In genomic region chr18:13558132-13558531, GRCh38 we compare ENCODE assay signal across 8 cellular contexts.
DNase-seq lines count a peak whose midpoint lies in the region; ATAC-seq and TF ChIP-seq lines count a peak whose summit lies in the region.

No MANE protein-coding gene starts in this region.

- no peak overlapping the region for H3K4me3 Mint-ChIP-seq in type B pancreatic cell

- TF ChIP-seq CTCF in left lung (IDR thresholded peaks at IDR 0.05) (peak; percentile 44 to 66), type B pancreatic cell (conservative IDR thresholded peaks at IDR 0.05) (peak; percentile 77)

- peak; percentile 72 for DNase-seq in COR-L47 (lab: John Stamatoyannopoulos, UW)
- DNase-seq in HuH-7.5 (ENCODE audit: low spot score): peak; percentile 74
- peak; percentile 4 to 31 for DNase-seq in SJSA1 (ENCODE audit: low read depth in 1 of 2, low spot score in 2 of 2)
- DNase-seq in cerebellar cortex (ENCODE audit: low spot score): peak; percentile 37
- DNase-seq in left lung: no peak
- DNase-seq in type B pancreatic cell (ENCODE audit: extremely low spot score, unreplicated experiment): no peak

- no peak overlapping the region for H3K4me3 ChIP-seq in SJSA1
- H3K4me3 ChIP-seq in left lung: no peak overlapping the region

- H3K36me3 Mint-ChIP-seq in type B pancreatic cell: no peaks in the 10 kb centered on the region

- H3K9me3 ChIP-seq in SJSA1 (replicated peaks) (no peaks in the 10 kb centered on the region), left lung (no peaks in the 10 kb centered on the region)

- no peak overlapping the region for H3K27ac ChIP-seq in SJSA1
- H3K27ac ChIP-seq in left lung: no peak overlapping the region

- H3K27me3 ChIP-seq in SJSA1 (replicated peaks): no peaks in the 10 kb centered on the region
- H3K27me3 ChIP-seq in left lung: no peaks in the 10 kb centered on the region

- H3K4me1 ChIP-seq in SJSA1 (replicated peaks) (no peaks in the 10 kb centered on the region), left lung (peaks cover 0 to 10% of the 10 kb centered on the region in 2 donors)

- peak; percentile 51 for ATAC-seq in GM19438 (IDR thresholded peaks at IDR 0.05; ENCODE audit: low read depth, unreplicated experiment)
- peak; percentile 81 for ATAC-seq in left lung
- no peak for ATAC-seq in GM21717 (IDR thresholded peaks at IDR 0.05; ENCODE audit: unreplicated experiment)

- H3K4me1 Mint-ChIP-seq in type B pancreatic cell (ENCODE audit: unreplicated experiment): peaks cover 4% of the 10 kb centered on the region

- intact Hi-C loops in left lung (cut with DNase I): loop anchor here in 1 of 2 donors (10.0 kb wide), 1 partner anchor 67 kb away; no protein-coding TSS in a partner anchor

- H3K36me3 ChIP-seq in SJSA1 (no peaks in the 10 kb centered on the region), left lung (no peaks in the 10 kb centered on the region)

- peaks cover 22% of the 10 kb centered on the region for H3K27me3 Mint-ChIP-seq in type B pancreatic cell

- H3K27ac Mint-ChIP-seq in type B pancreatic cell: no peak overlapping the region

- H3K9me3 Mint-ChIP-seq in type B pancreatic cell: no peaks in the 10 kb centered on the region

Comparison
In these comparisons a context has a peak if more than half of its experiments do, and no peak if none do; other contexts are left out.
1. DNase-seq: peak in COR-L47 (single experiment), HuH-7.5 (single experiment), SJSA1 (2 of 2) and cerebellar cortex (single experiment); none in left lung (0 of 2) and type B pancreatic cell (single experiment).